33 cellular contexts compared by ENCODE assay signal in the genomic region with DNA sequence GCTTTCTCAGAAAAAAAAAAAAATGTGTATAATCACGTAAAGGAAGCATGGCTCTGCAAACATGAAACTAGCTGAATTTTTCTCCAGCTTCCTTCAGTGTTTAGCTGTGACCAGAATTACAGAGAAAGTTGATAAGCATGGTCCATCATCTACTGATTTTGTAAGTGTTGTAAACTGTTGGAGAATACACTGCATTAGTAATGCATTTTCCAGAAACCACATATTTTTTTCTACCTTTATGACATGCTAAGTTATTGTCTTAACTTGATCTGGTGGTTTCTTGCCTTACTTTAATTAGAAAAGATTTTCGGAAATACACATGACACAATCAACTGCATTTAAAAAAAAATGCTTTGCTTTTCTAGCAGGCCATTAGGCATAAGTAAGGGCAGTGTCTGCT.
DNase-seq lines count a peak whose midpoint lies in the region; ATAC-seq, FAIRE-seq and TF ChIP-seq lines count a peak whose summit lies in the region.
"Had no signal": no experiment of that assay in that cellular context is flagged by ENCODE, and none has a peak within 500 bp of the region (broad histone marks: within the 10 kb centered on the region; RNA-seq: fewer than 3 reads in every experiment).

No MANE protein-coding gene starts in this region.

- no peak for DNase-seq in H54 (ENCODE audit: insufficient read length, low spot score)
- peak; percentile 35 for DNase-seq in adipocyte (ENCODE audit: low read depth)
- peak; percentile 38 for DNase-seq in fibroblast of peridontal ligament (ENCODE audit: extremely low read depth)
- no peak for DNase-seq in gastrocnemius medialis
- no peak for DNase-seq in T-helper 2 cell treated with Interferon-gamma antibody and Interleukin-4, amounts not matched to agents 5 μg/mL and 100 μg/mL, for 36 hours (ENCODE audit: low spot score)
- no peak for DNase-seq in naive thymus-derived CD8-positive, alpha-beta T cell
- DNase-seq in NCI-H1436 (lab: John Stamatoyannopoulos, UW), result no peak
- DNase-seq in NCI-H524 treated with DMSO at 0.1 percent for 48 hours (lab: John Stamatoyannopoulos, UW), result no peak
- DNase-seq: activated CD4-positive, alpha-beta T cell treated with anti-CD3 and anti-CD28 coated beads for 36 hours; activated CD8-positive, alpha-beta T cell treated with anti-CD3 and anti-CD28 coated beads, Interleukin-2, amount 10 ng/mL, durations not matched to agents 7 days and 5 days; activated naive CD4-positive, alpha-beta T cell treated with anti-CD3 and anti-CD28 coated beads, Interleukin-2, amount 10 ng/mL, durations not matched to agents 7 days and 5 days; amniotic stem cell; brain microvascular endothelial cell; colonic mucosa; DMS 273 treated with DMSO at 0.1 percent for 48 hours; effector CD4-positive, alpha-beta T cell; EL; heart right ventricle; NCI-H2029 treated with DMSO at 0.1 percent for 48 hours; NCI-H526 treated with DMSO at 0.1 percent for 48 hours; pancreas; PC-9; right cardiac atrium; SHP77; spleen; stimulated activated CD4-positive, alpha-beta T cell treated with anti-CD3 and anti-CD28 coated beads, Interleukin-2, amount 100 ng/mL, for 24 hours; stomach had no signal

- in situ Hi-C loops in gastrocnemius medialis (cut with MboI; ENCODE audit: low sequenced_read_pairs in 4 of 4), result loop anchor here in 1 of 4 donors (10.0 kb wide), 1 partner anchor 133 kb away; the partner anchor contains the start of gene BICC1

- POLR2A ChIA-PET in naive thymus-derived CD8-positive, alpha-beta T cell (lab: Charles Lee), result no interaction called here

- H3K4me1 ChIP-seq in adipocyte (ENCODE audit: control insufficient read depth, insufficient read depth, low read length), result peaks cover 85% of the 10 kb centered on the region
- peaks cover 48 to 64% of the 10 kb centered on the region in 2 donors for H3K4me1 ChIP-seq in gastrocnemius medialis
- H3K4me1 ChIP-seq: colonic mucosa had no signal

- no peaks in the 10 kb centered on the region for H3K9me3 ChIP-seq in adipocyte (ENCODE audit: control insufficient read depth, low read length)
- no peaks in the 10 kb centered on the region for H3K9me3 ChIP-seq in gastrocnemius medialis
- H3K9me3 ChIP-seq: colonic mucosa, heart right ventricle, pancreas, spleen, stomach, vagina had no signal

- TF ChIP-seq POLR2A in H54 (IDR thresholded peaks at IDR 0.05; ENCODE audit: low read depth, low read length), result no peak
- no peak for TF ChIP-seq POLR2A in gastrocnemius medialis (IDR thresholded peaks at IDR 0.05)

- no peaks in the 10 kb centered on the region for H3K4me1 Mint-ChIP-seq in T-helper 2 cell treated with Interferon-gamma antibody and Interleukin-4, amounts not matched to agents 5 μg/mL and 100 μg/mL, for 36 hours (ENCODE audit: low read depth)
- peaks cover 0 to 2% (median 0%) of the 10 kb centered on the region in 4 donors for H3K4me1 Mint-ChIP-seq in naive thymus-derived CD8-positive, alpha-beta T cell
- H3K4me1 Mint-ChIP-seq: activated CD4-positive, alpha-beta T cell treated with anti-CD3 and anti-CD28 coated beads for 36 hours; activated naive CD4-positive, alpha-beta T cell treated with anti-CD3 and anti-CD28 coated beads, Interleukin-2, amount 10 ng/mL, durations not matched to agents 7 days and 5 days; activated T-helper 17 cell treated with anti-CD3 and anti-CD28 coated beads, Interleukin-2, amount 50 U/mL, for 72 hours had no signal

- H3K27ac ChIP-seq in gastrocnemius medialis, result peak overlapping the region in 3 of 4 donors; percentile 6 to 76 (median 15)
- H3K27ac ChIP-seq: brain microvascular endothelial cell, colonic mucosa, KMS-11, pancreas, PC-9, spleen, stomach, vagina had no signal

- no peak overlapping the region for H3K4me3 ChIP-seq in adipocyte (ENCODE audit: low read length)
- H3K4me3 ChIP-seq in gastrocnemius medialis, result no peak overlapping the region
- H3K4me3 ChIP-seq: colonic mucosa, GM12878, heart right ventricle, pancreas, PC-9, spleen, stomach, vagina had no signal

- intact Hi-C loops in gastrocnemius medialis (cut with DNase I; ENCODE audit: low total_unique reads), result no loop called here

- no peaks in the 10 kb centered on the region for H3K36me3 Mint-ChIP-seq in T-helper 2 cell treated with Interferon-gamma antibody and Interleukin-4, amounts not matched to agents 5 μg/mL and 100 μg/mL, for 36 hours (ENCODE audit: low read depth)
- no peaks in the 10 kb centered on the region for H3K36me3 Mint-ChIP-seq in naive thymus-derived CD8-positive, alpha-beta T cell
- H3K36me3 Mint-ChIP-seq: activated naive CD4-positive, alpha-beta T cell treated with anti-CD3 and anti-CD28 coated beads, Interleukin-2, amount 10 ng/mL, durations not matched to agents 7 days and 5 days had no signal

- peak; percentile 83 for FAIRE-seq in H54 (lab: Jason Lieb, UNC)
- FAIRE-seq: GM12878, GM19239, H1, pancreas had no signal

- H3K4me3 Mint-ChIP-seq in T-helper 2 cell treated with Interferon-gamma antibody and Interleukin-4, amounts not matched to agents 5 μg/mL and 100 μg/mL, for 36 hours, result no peak overlapping the region
- H3K4me3 Mint-ChIP-seq in naive thymus-derived CD8-positive, alpha-beta T cell, result no peak overlapping the region
- H3K4me3 Mint-ChIP-seq: activated CD4-positive, alpha-beta T cell treated with anti-CD3 and anti-CD28 coated beads for 36 hours; activated CD8-positive, alpha-beta T cell treated with anti-CD3 and anti-CD28 coated beads, Interleukin-2, amount 10 ng/mL, durations not matched to agents 7 days and 5 days; activated naive CD4-positive, alpha-beta T cell treated with anti-CD3 and anti-CD28 coated beads, Interleukin-2, amount 10 ng/mL, durations not matched to agents 7 days and 5 days; activated T-helper 17 cell treated with anti-CD3 and anti-CD28 coated beads, Interleukin-2, amount 50 U/mL, for 72 hours had no signal

- H3K27me3 ChIP-seq in adipocyte (replicated peaks; ENCODE audit: control insufficient read depth, insufficient read depth, low read length) (no peaks in the 10 kb centered on the region), gastrocnemius medialis (no peaks in the 10 kb centered on the region)
- H3K27me3 ChIP-seq: brain microvascular endothelial cell, colonic mucosa, heart right ventricle, pancreas, spleen, stomach, vagina had no signal

- H3K27ac Mint-ChIP-seq in T-helper 2 cell treated with Interferon-gamma antibody and Interleukin-4, amounts not matched to agents 5 μg/mL and 100 μg/mL, for 36 hours, result no peak overlapping the region
- H3K27ac Mint-ChIP-seq in naive thymus-derived CD8-positive, alpha-beta T cell, result no peak overlapping the region
- H3K27ac Mint-ChIP-seq: activated CD4-positive, alpha-beta T cell treated with anti-CD3 and anti-CD28 coated beads for 36 hours; activated CD8-positive, alpha-beta T cell treated with anti-CD3 and anti-CD28 coated beads, Interleukin-2, amount 10 ng/mL, durations not matched to agents 7 days and 5 days; activated naive CD4-positive, alpha-beta T cell treated with anti-CD3 and anti-CD28 coated beads, Interleukin-2, amount 10 ng/mL, durations not matched to agents 7 days and 5 days; activated T-helper 17 cell treated with anti-CD3 and anti-CD28 coated beads, Interleukin-2, amount 50 U/mL, for 72 hours had no signal

- H3K27me3 Mint-ChIP-seq in T-helper 2 cell treated with Interferon-gamma antibody and Interleukin-4, amounts not matched to agents 5 μg/mL and 100 μg/mL, for 36 hours (ENCODE audit: low read depth), result no peaks in the 10 kb centered on the region
- H3K27me3 Mint-ChIP-seq in naive thymus-derived CD8-positive, alpha-beta T cell, result peaks cover 0 to 6% (median 0%) of the 10 kb centered on the region in 5 donors
- H3K27me3 Mint-ChIP-seq: activated CD4-positive, alpha-beta T cell treated with anti-CD3 and anti-CD28 coated beads for 36 hours; activated naive CD4-positive, alpha-beta T cell treated with anti-CD3 and anti-CD28 coated beads, Interleukin-2, amount 10 ng/mL, durations not matched to agents 7 days and 5 days; activated T-helper 17 cell treated with anti-CD3 and anti-CD28 coated beads, Interleukin-2, amount 50 U/mL, for 72 hours had no signal

- H3K36me3 ChIP-seq in adipocyte (ENCODE audit: control insufficient read depth, insufficient read depth, low read length, severe bottlenecking) (peaks cover 5% of the 10 kb centered on the region), gastrocnemius medialis (no peaks in the 10 kb centered on the region)
- H3K36me3 ChIP-seq: brain microvascular endothelial cell, colonic mucosa, heart right ventricle, pancreas, spleen, stomach, vagina had no signal

- H3K9me3 Mint-ChIP-seq in T-helper 2 cell treated with Interferon-gamma antibody and Interleukin-4, amounts not matched to agents 5 μg/mL and 100 μg/mL, for 36 hours, result no peaks in the 10 kb centered on the region
- peaks cover 0 to 2% (median 0%) of the 10 kb centered on the region in 9 donors for H3K9me3 Mint-ChIP-seq in naive thymus-derived CD8-positive, alpha-beta T cell
- H3K9me3 Mint-ChIP-seq: activated naive CD4-positive, alpha-beta T cell treated with anti-CD3 and anti-CD28 coated beads, Interleukin-2, amount 10 ng/mL, durations not matched to agents 7 days and 5 days; activated T-helper 17 cell treated with anti-CD3 and anti-CD28 coated beads, Interleukin-2, amount 50 U/mL, for 72 hours had no signal

- no peak for TF ChIP-seq CTCF in gastrocnemius medialis (IDR thresholded peaks at IDR 0.05 in 4 of 5, conservative IDR thresholded peaks at IDR 0.05 in 1 of 5)

- ATAC-seq in gastrocnemius medialis, result no peak
- ATAC-seq in naive thymus-derived CD8-positive, alpha-beta T cell, result no peak
- ATAC-seq: activated CD4-positive, alpha-beta T cell treated with anti-CD3 and anti-CD28 coated beads for 36 hours; activated CD8-positive, alpha-beta T cell treated with anti-CD3 and anti-CD28 coated beads, Interleukin-2, amount 10 ng/mL, durations not matched to agents 7 days and 5 days; activated T-helper 17 cell treated with anti-CD3 and anti-CD28 coated beads, Interleukin-2, amount 50 U/mL, for 72 hours; GM12878; heart right ventricle; pancreas; right cardiac atrium had no signal

- peak overlapping the region; percentile 28 for H3K9ac ChIP-seq in adipocyte (ENCODE audit: low read length)
- H3K9ac ChIP-seq: KMS-11 had no signal

Comparison
In these comparisons a context has a peak if more than half of its experiments do, and no peak if none do; other contexts are left out.
1. DNase-seq: peak in adipocyte (single experiment) and fibroblast of peridontal ligament (single experiment); none in H54 (single experiment), gastrocnemius medialis (0 of 2), T-helper 2 cell treated with Interferon-gamma antibody and Interleukin-4, amounts not matched to agents 5 μg/mL and 100 μg/mL, for 36 hours (single experiment), naive thymus-derived CD8-positive, alpha-beta T cell (0 of 10), NCI-H1436 (single experiment) and NCI-H524 treated with DMSO at 0.1 percent for 48 hours (single experiment).